Comparison of ENCODE assay signal across 14 cellular contexts in the genomic region with DNA sequence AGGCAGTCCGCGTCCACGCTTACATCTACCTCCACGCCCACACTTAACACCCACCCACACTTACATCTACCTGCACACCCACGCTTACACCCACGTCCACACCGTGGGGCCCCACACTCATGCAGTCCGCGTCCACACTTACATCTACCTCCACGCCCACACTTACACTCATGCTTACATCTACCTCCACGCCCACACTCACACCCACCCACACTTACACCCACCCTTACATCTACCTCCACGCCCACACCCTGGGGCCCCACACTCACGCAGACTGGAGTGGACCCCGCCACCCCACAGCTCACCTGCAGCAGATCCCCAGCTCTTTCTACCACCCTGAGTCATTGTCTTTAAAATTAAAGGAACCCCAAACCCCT. TPM values are rescaled to one million over a fixed set of nuclear protein-coding genes. Genes with fewer than 3 reads are reported as not detected.
DNase-seq lines count a peak whose midpoint lies in the region; ATAC-seq, FAIRE-seq and TF ChIP-seq lines count a peak whose summit lies in the region.
"Had no signal": no experiment of that assay in that cellular context is flagged by ENCODE, and none has a peak within 500 bp of the region (broad histone marks: within the 10 kb centered on the region; RNA-seq: fewer than 3 reads in every experiment).

No MANE protein-coding gene starts in this region.

- H3K9ac ChIP-seq in neural progenitor cell (no peak overlapping the region), PC-3 (ENCODE audit: low read length) (no peak overlapping the region)

- ATAC-seq in activated naive CD8-positive, alpha-beta T cell treated with anti-CD3 and anti-CD28 coated beads, Interleukin-2, amount 50 U/mL, for 24 hours, result peak; percentile 68
- no peak for ATAC-seq in PC-3

- peaks cover 9% of the 10 kb centered on the region for H3K9me3 Mint-ChIP-seq in activated naive CD8-positive, alpha-beta T cell treated with anti-CD3 and anti-CD28 coated beads, Interleukin-2, amount 50 U/mL, for 24 hours
- H3K9me3 Mint-ChIP-seq in neural progenitor cell, result no peaks in the 10 kb centered on the region

- H3K79me2 ChIP-seq in neural progenitor cell (ENCODE audit: low read depth) (no peaks in the 10 kb centered on the region), PC-3 (ENCODE audit: low read length) (no peaks in the 10 kb centered on the region)

- H3K36me3 Mint-ChIP-seq in activated naive CD8-positive, alpha-beta T cell treated with anti-CD3 and anti-CD28 coated beads, Interleukin-2, amount 50 U/mL, for 24 hours (ENCODE audit: low read depth), result peaks cover 13% of the 10 kb centered on the region
- peaks cover 18% of the 10 kb centered on the region for H3K36me3 Mint-ChIP-seq in neural progenitor cell

- H3K4me3 Mint-ChIP-seq in activated naive CD8-positive, alpha-beta T cell treated with anti-CD3 and anti-CD28 coated beads, Interleukin-2, amount 50 U/mL, for 24 hours, result peak overlapping the region; percentile 19
- H3K4me3 Mint-ChIP-seq in neural progenitor cell, result no peak overlapping the region

- H3K4me1 ChIP-seq in neural progenitor cell (peaks cover 5% of the 10 kb centered on the region), PC-3 (ENCODE audit: insufficient read depth, low read length) (no peaks in the 10 kb centered on the region)
- H3K4me1 ChIP-seq: ascending aorta, Peyer's patch had no signal

- no peaks in the 10 kb centered on the region for H3K27me3 ChIP-seq in neural progenitor cell
- no peaks in the 10 kb centered on the region for H3K27me3 ChIP-seq in PC-3 (ENCODE audit: low read length)
- H3K27me3 ChIP-seq: ascending aorta, Peyer's patch had no signal

- POLR2A ChIA-PET in PC-3 (lab: Charles Lee; ENCODE audit: unreplicated experiment), result no interaction called here

- no TSS peak for BruUV-seq in PC-3 (replicated peaks; lab: Mats Ljungman, UMichigan)

- FAIRE-seq in D721Med (lab: Jason Lieb, UNC), result no peak
- FAIRE-seq: A204.1 had no signal

- H3K27ac ChIP-seq in neural progenitor cell, result no peak overlapping the region
- H3K27ac ChIP-seq in PC-3 (ENCODE audit: low read length), result no peak overlapping the region
- H3K27ac ChIP-seq: ascending aorta, Peyer's patch had no signal

- CTCF ChIA-PET in PC-3 (lab: Charles Lee), result no interaction called here

- no peak for TF ChIP-seq CTCF in neural progenitor cell (IDR thresholded peaks at IDR 0.05)
- TF ChIP-seq CTCF in D721Med (IDR thresholded peaks at IDR 0.05; ENCODE audit: insufficient read depth, missing control alignments), result no peak
- TF ChIP-seq CTCF in PC-3 (conservative IDR thresholded peaks at IDR 0.05; ENCODE audit: low read depth, low read length), result no peak

- H3F3A ChIP-seq in neural progenitor cell (ENCODE audit: low read depth) (no peaks in the 10 kb centered on the region), PC-3 (ENCODE audit: low read length, unreplicated experiment) (no peaks in the 10 kb centered on the region)

- H3K4me2 ChIP-seq in neural progenitor cell (no peak overlapping the region), PC-3 (ENCODE audit: low read length) (no peak overlapping the region)

- H3K36me3 ChIP-seq in neural progenitor cell (no peaks in the 10 kb centered on the region), PC-3 (ENCODE audit: low read depth, low read length) (no peaks in the 10 kb centered on the region)

- no peaks in the 10 kb centered on the region for H3K9me2 ChIP-seq in PC-3 (replicated peaks; ENCODE audit: low read length)

- H3K9me3 ChIP-seq in neural progenitor cell (ENCODE audit: low read depth) (no peaks in the 10 kb centered on the region), PC-3 (ENCODE audit: low read length) (no peaks in the 10 kb centered on the region)
- H3K9me3 ChIP-seq: Peyer's patch had no signal

- H3K4me3 ChIP-seq in neural progenitor cell (no peak overlapping the region), PC-3 (ENCODE audit: low read length) (no peak overlapping the region)
- H3K4me3 ChIP-seq: ascending aorta, Peyer's patch had no signal

- peaks cover 6% of the 10 kb centered on the region for H3K27me3 Mint-ChIP-seq in activated naive CD8-positive, alpha-beta T cell treated with anti-CD3 and anti-CD28 coated beads, Interleukin-2, amount 50 U/mL, for 24 hours
- H3K27me3 Mint-ChIP-seq in neural progenitor cell (ENCODE audit: insufficient read depth, low read depth), result no peaks in the 10 kb centered on the region

- peak; percentile 19 to 84 for DNase-seq in activated CD4-positive, alpha-beta T cell treated with anti-CD3 and anti-CD28 coated beads for 24 hours (ENCODE audit: low read depth in 2 of 2)
- DNase-seq in activated CD4-positive, alpha-beta T cell treated with anti-CD3 and anti-CD28 coated beads for 1 hour, result no peak
- peak; percentile 73 for DNase-seq in activated naive CD8-positive, alpha-beta T cell treated with anti-CD3 and anti-CD28 coated beads, Interleukin-2, amount 50 U/mL, for 24 hours
- DNase-seq in neural progenitor cell (ENCODE audit: low spot score) (no peak), D721Med (ENCODE audit: insufficient read length, low spot score) (no peak), 8988T (no peak), PC-3 (no peak)
- DNase-seq in stimulated activated CD8-positive, alpha-beta memory T cell treated with anti-CD3 and anti-CD28 coated beads, Interleukin-4, amount 100 ng/mL, for 4 hours (ENCODE audit: low read depth in 2 of 2, low spot score in 1 of 2), result peak; percentile 18 to 51
- DNase-seq: IMR-90, naive B cell, NCI-H187 had no signal

- intact Hi-C loops in PC-3 (cut with micrococcal nuclease), result no loop called here

- peak overlapping the region; percentile 72 for H3K27ac Mint-ChIP-seq in activated naive CD8-positive, alpha-beta T cell treated with anti-CD3 and anti-CD28 coated beads, Interleukin-2, amount 50 U/mL, for 24 hours
- H3K27ac Mint-ChIP-seq in neural progenitor cell, result peak overlapping the region; percentile 84

- no peak overlapping the region for H2AFZ ChIP-seq in neural progenitor cell (replicated peaks)
- no peak overlapping the region for H2AFZ ChIP-seq in PC-3 (ENCODE audit: low read length)

- H3K4me1 Mint-ChIP-seq in activated naive CD8-positive, alpha-beta T cell treated with anti-CD3 and anti-CD28 coated beads, Interleukin-2, amount 50 U/mL, for 24 hours, result peaks cover 9% of the 10 kb centered on the region
- H3K4me1 Mint-ChIP-seq in neural progenitor cell, result peaks cover 15% of the 10 kb centered on the region

- H4K20me1 ChIP-seq in neural progenitor cell (ENCODE audit: low read depth) (no peaks in the 10 kb centered on the region), PC-3 (ENCODE audit: low read length) (no peaks in the 10 kb centered on the region)

RNA-seq across cellular contexts. Expression of gene PWWP2B, which starts 32.4 kb away (rescaled TPM):
- total RNA-seq in neural progenitor cell (ENCODE audit: low replicate concordance) (0.34 and 1.5 TPM in 2 replicates), PC-3 (2014; rRNA removed) (24.5 and 41.5 TPM in 2 replicates)

RNA-seq across cellular contexts. Expression of gene LRRC27, which starts 32.6 kb away (rescaled TPM):
- total RNA-seq in neural progenitor cell (ENCODE audit: low replicate concordance) (8.0 and 16.9 TPM in 2 replicates), PC-3 (2014; rRNA removed) (2.5 and 5.6 TPM in 2 replicates)

RNA-seq across cellular contexts. Expression of gene STK32C, which starts 56.8 kb away (rescaled TPM):
- total RNA-seq in neural progenitor cell (ENCODE audit: low replicate concordance) (2.5 and 13.5 TPM in 2 replicates), PC-3 (2014; rRNA removed) (28.3 and 34.7 TPM in 2 replicates)

Comparison
In these comparisons a context has a peak if more than half of its experiments do, and no peak if none do; other contexts are left out.
1. DNase-seq: peak in activated CD4-positive, alpha-beta T cell treated with anti-CD3 and anti-CD28 coated beads for 24 hours (2 of 2), activated naive CD8-positive, alpha-beta T cell treated with anti-CD3 and anti-CD28 coated beads, Interleukin-2, amount 50 U/mL, for 24 hours (single experiment) and stimulated activated CD8-positive, alpha-beta memory T cell treated with anti-CD3 and anti-CD28 coated beads, Interleukin-4, amount 100 ng/mL, for 4 hours (2 of 2); none in activated CD4-positive, alpha-beta T cell treated with anti-CD3 and anti-CD28 coated beads for 1 hour (single experiment), neural progenitor cell (single experiment), D721Med (single experiment), 8988T (single experiment) and PC-3 (single experiment).
2. RNA of gene PWWP2B, which starts 32.4 kb away (total RNA-seq): 24.5 to 41.5 TPM in PC-3; 0.34 to 1.5 TPM in neural progenitor cell; every median in the first group is over 10 times any median in the second.